Comparison of ENCODE assay signal across 22 cellular contexts in genomic region chr9:134468358-134468757, GRCh38.
"Had no signal": no experiment of that assay in that cellular context is flagged by ENCODE, and none has a peak within 500 bp of the region (broad histone marks: within the 10 kb centered on the region; RNA-seq: fewer than 3 reads in every experiment).

No MANE protein-coding gene starts in this region.

- H3K9me3 ChIP-seq: esophagus squamous epithelium, gastrocnemius medialis, stomach had no signal

- H3K4me3 Mint-ChIP-seq: activated CD4-positive, alpha-beta memory T cell treated with anti-CD3 and anti-CD28 coated beads, Interleukin-2, amount 10 ng/mL, durations not matched to agents 7 days and 5 days; activated CD4-positive, alpha-beta T cell treated with anti-CD3 and anti-CD28 coated beads, Interleukin-2, amount 10 ng/mL, durations not matched to agents 24 days and 14 days; activated naive CD4-positive, alpha-beta T cell treated with anti-CD3 and anti-CD28 coated beads for 36 hours; activated naive CD8-positive, alpha-beta T cell treated with anti-CD3 and anti-CD28 coated beads, Interleukin-2, amount 10 ng/mL, durations not matched to agents 7 days and 5 days; activated T-cell treated with anti-CD3 and anti-CD28 coated beads, Interleukin-2, amount 50 U/mL, for 72 hours; naive thymus-derived CD8-positive, alpha-beta T cell; neural progenitor cell; stimulated activated memory B cell treated with anti-CD40 and anti-IgM and Interleukin-4, amounts not matched to agents 10 μg/mL and 1 μg/mL and 100 μg/mL, for 72 hours; T-helper 2 cell treated with Interferon-gamma antibody and Interleukin-4, amounts not matched to agents 5 μg/mL and 100 μg/mL, for 36 hours had no signal

- H3K27ac Mint-ChIP-seq: activated CD4-positive, alpha-beta memory T cell treated with anti-CD3 and anti-CD28 coated beads, Interleukin-2, amount 10 ng/mL, durations not matched to agents 7 days and 5 days; activated CD4-positive, alpha-beta T cell treated with anti-CD3 and anti-CD28 coated beads, Interleukin-2, amount 10 ng/mL, durations not matched to agents 24 days and 14 days; activated naive CD4-positive, alpha-beta T cell treated with anti-CD3 and anti-CD28 coated beads for 36 hours; activated naive CD8-positive, alpha-beta T cell treated with anti-CD3 and anti-CD28 coated beads, Interleukin-2, amount 10 ng/mL, durations not matched to agents 7 days and 5 days; activated T-cell treated with anti-CD3 and anti-CD28 coated beads, Interleukin-2, amount 50 U/mL, for 72 hours; progenitor cell of endocrine pancreas; stimulated activated memory B cell treated with anti-CD40 and anti-IgM and Interleukin-4, amounts not matched to agents 10 μg/mL and 1 μg/mL and 100 μg/mL, for 72 hours; T-helper 2 cell treated with Interferon-gamma antibody and Interleukin-4, amounts not matched to agents 5 μg/mL and 100 μg/mL, for 36 hours had no signal

- H3K4me2 ChIP-seq: neural progenitor cell had no signal

- H3K9me3 Mint-ChIP-seq: activated CD4-positive, alpha-beta memory T cell treated with anti-CD3 and anti-CD28 coated beads, Interleukin-2, amount 10 ng/mL, durations not matched to agents 7 days and 5 days; activated CD4-positive, alpha-beta T cell treated with anti-CD3 and anti-CD28 coated beads, Interleukin-2, amount 10 ng/mL, durations not matched to agents 24 days and 14 days; activated naive CD4-positive, alpha-beta T cell treated with anti-CD3 and anti-CD28 coated beads for 36 hours; activated naive CD8-positive, alpha-beta T cell treated with anti-CD3 and anti-CD28 coated beads, Interleukin-2, amount 10 ng/mL, durations not matched to agents 7 days and 5 days; activated T-cell treated with anti-CD3 and anti-CD28 coated beads, Interleukin-2, amount 50 U/mL, for 72 hours; naive thymus-derived CD8-positive, alpha-beta T cell; neural progenitor cell; stimulated activated memory B cell treated with anti-CD40 and anti-IgM and Interleukin-4, amounts not matched to agents 10 μg/mL and 1 μg/mL and 100 μg/mL, for 72 hours; T-helper 2 cell treated with Interferon-gamma antibody and Interleukin-4, amounts not matched to agents 5 μg/mL and 100 μg/mL, for 36 hours had no signal

- H3K9ac ChIP-seq: neural progenitor cell had no signal

- H3K4me3 ChIP-seq: coronary artery, esophagus squamous epithelium, gastrocnemius medialis, neural progenitor cell, stomach had no signal

- H3K36me3 Mint-ChIP-seq: activated naive CD8-positive, alpha-beta T cell treated with anti-CD3 and anti-CD28 coated beads, Interleukin-2, amount 10 ng/mL, durations not matched to agents 7 days and 5 days; naive thymus-derived CD8-positive, alpha-beta T cell; neural progenitor cell; stimulated activated memory B cell treated with anti-CD40 and anti-IgM and Interleukin-4, amounts not matched to agents 10 μg/mL and 1 μg/mL and 100 μg/mL, for 72 hours had no signal

- H3K4me1 ChIP-seq: gastrocnemius medialis, neural progenitor cell had no signal

- DNase-seq: activated CD4-positive, alpha-beta memory T cell treated with anti-CD3 and anti-CD28 coated beads, Interleukin-2, amount 10 ng/mL, durations not matched to agents 7 days and 5 days; activated CD4-positive, alpha-beta T cell treated with anti-CD3 and anti-CD28 coated beads, Interleukin-2, amount 10 ng/mL, durations not matched to agents 24 days and 14 days; activated effector memory CD4-positive, alpha-beta T cell treated with Interleukin-2 at 50 U/mL for 16 hours; activated naive CD4-positive, alpha-beta T cell treated with anti-CD3 and anti-CD28 coated beads for 36 hours; activated naive CD8-positive, alpha-beta T cell treated with anti-CD3 and anti-CD28 coated beads, Interleukin-2, amount 10 ng/mL, durations not matched to agents 7 days and 5 days; activated T-cell treated with anti-CD3 and anti-CD28 coated beads, Interleukin-2, amount 50 U/mL, for 72 hours; amniotic stem cell; cerebellar nuclear complex; esophagus squamous epithelium; gastrocnemius medialis; head of caudate nucleus; naive thymus-derived CD8-positive, alpha-beta T cell; stimulated activated CD4-positive, alpha-beta T cell treated with anti-CD3 and anti-CD28 coated beads, Interleukin-12 subunit alpha, Interleukin-12 subunit beta, amount 100 ng/mL, for 4 hours; stimulated activated CD4-positive, alpha-beta T cell treated with anti-CD3 and anti-CD28 coated beads, Interleukin-1b, Interleukin-23, amount 100 ng/mL, for 48 hours; stomach had no signal

- ATAC-seq: activated CD4-positive, CD25-positive, alpha-beta regulatory T cell treated with anti-CD3 and anti-CD28 coated beads, Interleukin-2, amount 50 U/mL, for 24 hours; activated T-cell treated with anti-CD3 and anti-CD28 coated beads, Interleukin-2, amount 50 U/mL, for 72 hours; gastrocnemius medialis; naive thymus-derived CD8-positive, alpha-beta T cell; stimulated activated memory B cell treated with anti-CD40 and anti-IgM and Interleukin-4, amounts not matched to agents 10 μg/mL and 1 μg/mL and 100 μg/mL, for 72 hours had no signal

- H2AFZ ChIP-seq: neural progenitor cell had no signal

- H3K36me3 ChIP-seq: esophagus squamous epithelium, gastrocnemius medialis, neural progenitor cell, stomach had no signal

- H3K27me3 Mint-ChIP-seq: activated CD4-positive, alpha-beta memory T cell treated with anti-CD3 and anti-CD28 coated beads, Interleukin-2, amount 10 ng/mL, durations not matched to agents 7 days and 5 days; activated CD4-positive, alpha-beta T cell treated with anti-CD3 and anti-CD28 coated beads, Interleukin-2, amount 10 ng/mL, durations not matched to agents 24 days and 14 days; activated naive CD8-positive, alpha-beta T cell treated with anti-CD3 and anti-CD28 coated beads, Interleukin-2, amount 10 ng/mL, durations not matched to agents 7 days and 5 days had no signal

- H3K4me1 Mint-ChIP-seq: activated CD4-positive, alpha-beta memory T cell treated with anti-CD3 and anti-CD28 coated beads, Interleukin-2, amount 10 ng/mL, durations not matched to agents 7 days and 5 days; activated CD4-positive, alpha-beta T cell treated with anti-CD3 and anti-CD28 coated beads, Interleukin-2, amount 10 ng/mL, durations not matched to agents 24 days and 14 days; activated naive CD8-positive, alpha-beta T cell treated with anti-CD3 and anti-CD28 coated beads, Interleukin-2, amount 10 ng/mL, durations not matched to agents 7 days and 5 days; naive thymus-derived CD8-positive, alpha-beta T cell; neural progenitor cell; stimulated activated memory B cell treated with anti-CD40 and anti-IgM and Interleukin-4, amounts not matched to agents 10 μg/mL and 1 μg/mL and 100 μg/mL, for 72 hours had no signal

- H3K27ac ChIP-seq: gastrocnemius medialis, neural progenitor cell, VCaP had no signal

- H3K27me3 ChIP-seq: neural progenitor cell had no signal
